In the genomic region with DNA sequence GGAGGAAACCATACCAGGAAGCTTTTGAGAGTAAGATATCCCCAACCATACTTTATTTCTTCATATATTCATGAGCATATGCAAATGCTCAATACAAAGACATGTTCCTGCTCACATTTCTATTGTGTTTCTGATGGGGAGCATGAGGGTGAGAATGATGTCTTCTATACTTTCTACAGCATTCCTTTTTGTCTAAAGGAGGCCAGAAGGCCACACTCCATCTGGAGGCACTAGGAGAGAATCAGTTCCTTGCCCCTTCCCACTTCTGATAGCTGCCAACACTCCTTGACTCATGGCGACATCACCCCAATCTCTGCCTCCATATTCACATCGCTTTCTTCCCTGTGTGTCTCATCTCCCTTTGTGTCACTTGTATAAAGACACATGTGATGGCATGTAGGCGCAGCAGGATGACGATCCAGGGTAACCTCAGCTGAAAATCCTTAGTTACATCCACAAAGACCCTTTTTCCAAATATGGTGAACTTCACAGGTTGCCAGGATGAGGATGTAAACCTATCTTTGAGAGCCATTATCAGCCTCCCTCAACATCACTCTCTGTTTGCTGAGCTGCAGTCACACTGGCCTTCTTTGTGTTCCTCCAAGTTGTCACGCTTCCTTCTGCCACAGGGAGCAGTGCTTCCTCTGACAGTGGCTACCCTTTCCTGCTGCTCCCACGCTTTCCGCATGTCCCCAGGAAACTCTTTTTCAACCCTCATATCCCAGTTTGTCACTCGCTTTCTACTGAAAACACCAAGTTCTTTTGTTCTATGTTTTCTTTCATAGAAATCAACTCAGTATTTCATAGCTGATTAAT, we compare ENCODE assay signal across 12 cellular contexts.
DNase-seq lines count a peak whose midpoint lies in the region; ATAC-seq and TF ChIP-seq lines count a peak whose summit lies in the region.
"Had no signal": no experiment of that assay in that cellular context is flagged by ENCODE, and none has a peak within 500 bp of the region (broad histone marks: within the 10 kb centered on the region; RNA-seq: fewer than 3 reads in every experiment).

No MANE protein-coding gene starts in this region.

- H3K27me3 ChIP-seq in WERI-Rb-1 (ENCODE audit: insufficient read depth, low read depth, severe bottlenecking), result peaks cover 23% of the 10 kb centered on the region
- H3K27me3 ChIP-seq in effector memory CD4-positive, alpha-beta T cell (replicated peaks; ENCODE audit: control insufficient read depth, insufficient read depth, low read length, poor library complexity, severe bottlenecking), result no peaks in the 10 kb centered on the region

- H3K4me3 ChIP-seq in WERI-Rb-1 (ENCODE audit: low read depth, low read length), result no peak overlapping the region
- no peak overlapping the region for H3K4me3 ChIP-seq in effector memory CD4-positive, alpha-beta T cell (ENCODE audit: insufficient read depth, low read depth, low read length, poor library complexity, severe bottlenecking)

- H3K9me3 Mint-ChIP-seq in activated CD8-positive, alpha-beta T cell treated with anti-CD3 and anti-CD28 coated beads, Interleukin-2, amount 10 ng/mL, durations not matched to agents 7 days and 5 days (ENCODE audit: insufficient read depth), result no peaks in the 10 kb centered on the region

- peak; percentile 45 for TF ChIP-seq CTCF in WERI-Rb-1 (IDR thresholded peaks at IDR 0.05; ENCODE audit: low read depth, low read length)

- no peak overlapping the region for H3K27ac Mint-ChIP-seq in activated CD8-positive, alpha-beta T cell treated with anti-CD3 and anti-CD28 coated beads, Interleukin-2, amount 10 ng/mL, durations not matched to agents 7 days and 5 days
- H3K27ac Mint-ChIP-seq: CD4-positive, CD25-positive, alpha-beta regulatory T cell had no signal

- POLR2A ChIA-PET in activated CD8-positive, alpha-beta T cell treated with anti-CD3 and anti-CD28 coated beads, Interleukin-2, amount 10 ng/mL, durations not matched to agents 7 days and 5 days (lab: Charles Lee), result no interaction called here

- no peaks in the 10 kb centered on the region for H3K36me3 Mint-ChIP-seq in activated CD8-positive, alpha-beta T cell treated with anti-CD3 and anti-CD28 coated beads, Interleukin-2, amount 10 ng/mL, durations not matched to agents 7 days and 5 days (ENCODE audit: low read depth)
- H3K36me3 Mint-ChIP-seq: CD4-positive, CD25-positive, alpha-beta regulatory T cell had no signal

- H3K9me3 ChIP-seq in WERI-Rb-1 (ENCODE audit: severe bottlenecking), result no peaks in the 10 kb centered on the region
- H3K9me3 ChIP-seq in effector memory CD4-positive, alpha-beta T cell (ENCODE audit: control insufficient read depth, low read length), result no peaks in the 10 kb centered on the region

- DNase-seq in COLO829 (ENCODE audit: low spot score) (peak; percentile 73), HT-29 (ENCODE audit: low spot score) (peak; percentile 35), WERI-Rb-1 (no peak), islet precursor cell (peak; percentile 69), SKM-1 treated with dmso at 0.1 percent for 144 hours (lab: John Stamatoyannopoulos, UW; ENCODE audit: unreplicated experiment) (no peak)
- no peak for DNase-seq in effector memory CD4-positive, alpha-beta T cell
- DNase-seq in activated CD8-positive, alpha-beta T cell treated with anti-CD3 and anti-CD28 coated beads, Interleukin-2, amount 10 ng/mL, durations not matched to agents 7 days and 5 days, result no peak
- DNase-seq: amniotic stem cell; CD4-positive, CD25-positive, alpha-beta regulatory T cell; NCI-H1105 had no signal

- CTCF ChIA-PET in activated CD8-positive, alpha-beta T cell treated with anti-CD3 and anti-CD28 coated beads, Interleukin-2, amount 10 ng/mL, durations not matched to agents 7 days and 5 days (lab: Charles Lee), result no interaction called here

- H3K4me3 Mint-ChIP-seq in activated CD8-positive, alpha-beta T cell treated with anti-CD3 and anti-CD28 coated beads, Interleukin-2, amount 10 ng/mL, durations not matched to agents 7 days and 5 days, result no peak overlapping the region
- H3K4me3 Mint-ChIP-seq: CD4-positive, CD25-positive, alpha-beta regulatory T cell had no signal

- ATAC-seq in GM18858 (IDR thresholded peaks at IDR 0.05; ENCODE audit: unreplicated experiment), result no peak
- ATAC-seq in activated CD8-positive, alpha-beta T cell treated with anti-CD3 and anti-CD28 coated beads, Interleukin-2, amount 10 ng/mL, durations not matched to agents 7 days and 5 days, result no peak
- ATAC-seq: sciatic nerve had no signal

- H3K36me3 ChIP-seq in WERI-Rb-1, result no peaks in the 10 kb centered on the region
- H3K36me3 ChIP-seq in effector memory CD4-positive, alpha-beta T cell (ENCODE audit: control insufficient read depth, insufficient read depth, low read length), result no peaks in the 10 kb centered on the region

- peaks cover under 1% of the 10 kb centered on the region for H3K27me3 Mint-ChIP-seq in activated CD8-positive, alpha-beta T cell treated with anti-CD3 and anti-CD28 coated beads, Interleukin-2, amount 10 ng/mL, durations not matched to agents 7 days and 5 days (ENCODE audit: low read depth)
- H3K27me3 Mint-ChIP-seq: CD4-positive, CD25-positive, alpha-beta regulatory T cell had no signal

- no peaks in the 10 kb centered on the region for H3K4me1 Mint-ChIP-seq in activated CD8-positive, alpha-beta T cell treated with anti-CD3 and anti-CD28 coated beads, Interleukin-2, amount 10 ng/mL, durations not matched to agents 7 days and 5 days (ENCODE audit: low read depth)
- H3K4me1 Mint-ChIP-seq: CD4-positive, CD25-positive, alpha-beta regulatory T cell had no signal

- H3K4me1 ChIP-seq in effector memory CD4-positive, alpha-beta T cell (ENCODE audit: control insufficient read depth, insufficient read depth, low read length, poor library complexity, severe bottlenecking), result no peaks in the 10 kb centered on the region

- no peak overlapping the region for H3K27ac ChIP-seq in WERI-Rb-1
- H3K27ac ChIP-seq in effector memory CD4-positive, alpha-beta T cell (ENCODE audit: insufficient read depth, low read length, poor library complexity, severe bottlenecking), result no peak overlapping the region

Comparison
In these comparisons a context has a peak if more than half of its experiments do, and no peak if none do; other contexts are left out.
1. DNase-seq: peak in COLO829 (single experiment), HT-29 (single experiment) and islet precursor cell (single experiment); none in WERI-Rb-1 (single experiment), effector memory CD4-positive, alpha-beta T cell (0 of 3), activated CD8-positive, alpha-beta T cell treated with anti-CD3 and anti-CD28 coated beads, Interleukin-2, amount 10 ng/mL, durations not matched to agents 7 days and 5 days (single experiment) and SKM-1 treated with dmso at 0.1 percent for 144 hours (single experiment).